In genomic region chr10:110514848-110515247, GRCh38 we compare ENCODE assay signal across 24 cellular contexts.
"Had no signal": no experiment of that assay in that cellular context is flagged by ENCODE, and none has a peak within 500 bp of the region (broad histone marks: within the 10 kb centered on the region; RNA-seq: fewer than 3 reads in every experiment).

No MANE protein-coding gene starts in this region.

- H3K4me1 Mint-ChIP-seq: mesothelial cell of epicardium had no signal

- H3K9me3 Mint-ChIP-seq: activated T-helper 17 cell treated with anti-CD3 and anti-CD28 coated beads, Interleukin-2, amount 50 U/mL, for 72 hours; effector memory CD8-positive, alpha-beta T cell had no signal

- H3K27me3 ChIP-seq: brain microvascular endothelial cell, esophagus muscularis mucosa, gastrocnemius medialis, neutrophil, ovary, upper lobe of left lung had no signal

- H3K9me3 ChIP-seq: esophagus muscularis mucosa, gastrocnemius medialis, left ventricle myocardium inferior, neutrophil, ovary, prostate gland, thoracic aorta, upper lobe of left lung had no signal

- H3K27me3 Mint-ChIP-seq: activated naive CD4-positive, alpha-beta T cell treated with anti-CD3 and anti-CD28 coated beads, Interleukin-2, amount 50 U/mL, for 24 hours; activated T-helper 17 cell treated with anti-CD3 and anti-CD28 coated beads, Interleukin-2, amount 50 U/mL, for 72 hours; effector memory CD8-positive, alpha-beta T cell; naive thymus-derived CD8-positive, alpha-beta T cell had no signal

- ATAC-seq: activated T-helper 17 cell treated with anti-CD3 and anti-CD28 coated beads, Interleukin-2, amount 50 U/mL, for 72 hours; effector memory CD8-positive, alpha-beta T cell; gastrocnemius medialis; naive thymus-derived CD8-positive, alpha-beta T cell had no signal

- H3K36me3 ChIP-seq: gastrocnemius medialis, neutrophil, ovary, prostate gland, thoracic aorta had no signal

- H3K27ac ChIP-seq: brain microvascular endothelial cell, esophagus muscularis mucosa, gastrocnemius medialis, left ventricle myocardium inferior, neutrophil, ovary, prostate gland, SK-N-MC, thoracic aorta, upper lobe of left lung, VCaP had no signal

- H3K4me3 ChIP-seq: esophagus muscularis mucosa, gastrocnemius medialis, left ventricle myocardium inferior, ovary, prostate gland, SK-N-MC, thoracic aorta, upper lobe of left lung had no signal

- FAIRE-seq: endothelial cell of umbilical vein had no signal

- H3K27ac Mint-ChIP-seq: activated naive CD4-positive, alpha-beta T cell treated with anti-CD3 and anti-CD28 coated beads, Interleukin-2, amount 50 U/mL, for 24 hours; mesothelial cell of epicardium; naive thymus-derived CD8-positive, alpha-beta T cell had no signal

- DNase-seq: activated CD4-positive, alpha-beta T cell treated with anti-CD3 and anti-CD28 coated beads for 1 hour; activated CD4-positive, alpha-beta T cell treated with anti-CD3 and anti-CD28 coated beads, Interleukin-2, amount 50 U/mL, for 1 hour; brain microvascular endothelial cell; caudate nucleus; effector memory CD8-positive, alpha-beta T cell; gastrocnemius medialis; hippocampal formation; left ventricle myocardium inferior; mammary epithelial cell; naive thymus-derived CD8-positive, alpha-beta T cell; stimulated activated CD4-positive, alpha-beta T cell treated with anti-CD3 and anti-CD28 coated beads, Interleukin-2, amount 100 ng/mL, for 48 hours; stimulated activated naive CD4-positive, alpha-beta T cell; upper lobe of left lung had no signal

- H3K4me1 ChIP-seq: gastrocnemius medialis, prostate gland, upper lobe of left lung had no signal

- H3K4me3 Mint-ChIP-seq: activated naive CD4-positive, alpha-beta T cell treated with anti-CD3 and anti-CD28 coated beads, Interleukin-2, amount 50 U/mL, for 24 hours; activated T-helper 17 cell treated with anti-CD3 and anti-CD28 coated beads, Interleukin-2, amount 50 U/mL, for 72 hours; effector memory CD8-positive, alpha-beta T cell; mesothelial cell of epicardium; naive thymus-derived CD8-positive, alpha-beta T cell had no signal
